In the genomic region with DNA sequence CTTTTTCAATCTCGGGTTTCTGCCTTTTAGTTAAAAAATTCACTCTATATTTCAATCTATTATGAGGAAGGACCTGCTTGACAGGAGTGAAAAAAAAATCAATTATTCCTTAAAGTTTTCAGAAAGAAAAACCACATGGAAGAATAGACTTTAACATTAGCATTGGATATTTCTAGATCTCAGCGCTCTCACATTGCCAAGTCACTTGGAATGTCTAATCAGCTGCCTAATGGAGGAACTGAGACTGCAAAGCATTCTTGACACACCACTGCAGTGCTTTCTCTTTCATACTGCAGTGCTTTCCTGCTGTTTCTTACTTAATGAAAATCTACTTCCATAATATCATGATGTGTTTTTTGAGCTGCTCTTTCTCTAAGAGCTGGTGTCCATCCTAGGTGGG, we compare ENCODE assay signal across 8 cellular contexts. TPM values are rescaled to one million over a fixed set of nuclear protein-coding genes. Genes with fewer than 3 reads are reported as not detected.
DNase-seq lines count a peak whose midpoint lies in the region; ATAC-seq lines count a peak whose summit lies in the region.

No MANE protein-coding gene starts in this region.

- DNase-seq in activated CD4-positive, alpha-beta T cell treated with anti-CD3 and anti-CD28 coated beads, Interleukin-2, amount 10 ng/mL, durations not matched to agents 7 days and 5 days, result no peak
- no peak for DNase-seq in activated CD4-positive, alpha-beta T cell treated with anti-CD3 and anti-CD28 coated beads for 1 hour
- peak; percentile 46 for DNase-seq in left kidney (ENCODE audit: low read depth, low spot score)
- no peak for DNase-seq in activated gamma-delta T cell (lab: John Stamatoyannopoulos, UW)
- DNase-seq in NCI-H1105 treated with DMSO at 0.1 percent for 48 hours (lab: John Stamatoyannopoulos, UW), result no peak

- peaks cover 59% of the 10 kb centered on the region for H3K4me1 Mint-ChIP-seq in activated CD4-positive, alpha-beta T cell treated with anti-CD3 and anti-CD28 coated beads, Interleukin-2, amount 10 ng/mL, durations not matched to agents 7 days and 5 days
- peaks cover 43% of the 10 kb centered on the region for H3K4me1 Mint-ChIP-seq in activated T-helper 17 cell treated with anti-CD3 and anti-CD28 coated beads, Interleukin-2, amount 50 U/mL, for 72 hours

- H3K36me3 Mint-ChIP-seq in activated CD4-positive, alpha-beta T cell treated with anti-CD3 and anti-CD28 coated beads, Interleukin-2, amount 10 ng/mL, durations not matched to agents 7 days and 5 days (ENCODE audit: low read depth), result peaks cover 11% of the 10 kb centered on the region
- H3K36me3 Mint-ChIP-seq in activated T-helper 17 cell treated with anti-CD3 and anti-CD28 coated beads, Interleukin-2, amount 50 U/mL, for 72 hours (ENCODE audit: low read depth), result no peaks in the 10 kb centered on the region

- CTCF ChIA-PET in activated CD4-positive, alpha-beta T cell treated with anti-CD3 and anti-CD28 coated beads, Interleukin-2, amount 10 ng/mL, durations not matched to agents 7 days and 5 days (lab: Charles Lee), result interaction anchor here (1.2 to 2.4 kb wide), 5 partner anchors 16 to 302 kb away, joined by 3 to 11 read pairs (median 3); a partner anchor contains a TSS

- no peaks in the 10 kb centered on the region for H3K36me3 ChIP-seq in urinary bladder (ENCODE audit: insufficient read depth)

- H3K4me3 Mint-ChIP-seq in activated CD4-positive, alpha-beta T cell treated with anti-CD3 and anti-CD28 coated beads, Interleukin-2, amount 10 ng/mL, durations not matched to agents 7 days and 5 days, result peak overlapping the region; percentile 30
- H3K4me3 Mint-ChIP-seq in activated T-helper 17 cell treated with anti-CD3 and anti-CD28 coated beads, Interleukin-2, amount 50 U/mL, for 72 hours, result peak overlapping the region; percentile 78

- WGBS in urinary bladder, result 37% methylated on average over 2 of the region's 2 CpGs

- POLR2A ChIA-PET in activated CD4-positive, alpha-beta T cell treated with anti-CD3 and anti-CD28 coated beads, Interleukin-2, amount 10 ng/mL, durations not matched to agents 7 days and 5 days (lab: Charles Lee), result no interaction called here

- H3K4me3 ChIP-seq in urinary bladder (ENCODE audit: low read depth, low read length), result no peak overlapping the region

- no peaks in the 10 kb centered on the region for H3K9me3 Mint-ChIP-seq in activated CD4-positive, alpha-beta T cell treated with anti-CD3 and anti-CD28 coated beads, Interleukin-2, amount 10 ng/mL, durations not matched to agents 7 days and 5 days
- no peaks in the 10 kb centered on the region for H3K9me3 Mint-ChIP-seq in activated T-helper 17 cell treated with anti-CD3 and anti-CD28 coated beads, Interleukin-2, amount 50 U/mL, for 72 hours

- H3K4me1 ChIP-seq in urinary bladder (ENCODE audit: insufficient read depth), result no peaks in the 10 kb centered on the region

- H3K27me3 Mint-ChIP-seq in activated CD4-positive, alpha-beta T cell treated with anti-CD3 and anti-CD28 coated beads, Interleukin-2, amount 10 ng/mL, durations not matched to agents 7 days and 5 days, result no peaks in the 10 kb centered on the region
- H3K27me3 Mint-ChIP-seq in activated T-helper 17 cell treated with anti-CD3 and anti-CD28 coated beads, Interleukin-2, amount 50 U/mL, for 72 hours, result no peaks in the 10 kb centered on the region

- peak overlapping the region; percentile 14 for H3K27ac ChIP-seq in urinary bladder (ENCODE audit: low read depth)

- H3K27ac Mint-ChIP-seq in activated CD4-positive, alpha-beta T cell treated with anti-CD3 and anti-CD28 coated beads, Interleukin-2, amount 10 ng/mL, durations not matched to agents 7 days and 5 days, result peak overlapping the region; percentile 67
- peak overlapping the region; percentile 81 for H3K27ac Mint-ChIP-seq in activated T-helper 17 cell treated with anti-CD3 and anti-CD28 coated beads, Interleukin-2, amount 50 U/mL, for 72 hours

- ATAC-seq in HG03039 (IDR thresholded peaks at IDR 0.05; ENCODE audit: unreplicated experiment), result peak; percentile 49
- ATAC-seq in activated T-helper 17 cell treated with anti-CD3 and anti-CD28 coated beads, Interleukin-2, amount 50 U/mL, for 72 hours (replicated peaks), result peak; percentile 57

RNA-seq across cellular contexts. Expression of a gene that starts 20.4 kb away (rescaled TPM):
- total RNA-seq in activated CD4-positive, alpha-beta T cell treated with anti-CD3 and anti-CD28 coated beads, Interleukin-2, amount 10 ng/mL, durations not matched to agents 7 days and 5 days, result 100 to 1,000 TPM; 189 to 190 TPM
- total RNA-seq in activated T-helper 17 cell treated with anti-CD3 and anti-CD28 coated beads, Interleukin-2, amount 50 U/mL, for 72 hours, result 100 to 1,000 TPM; 141 to 247 TPM
- total RNA-seq in urinary bladder, result 45.8 TPM
- 48.8 TPM for polyA plus RNA-seq in urinary bladder

RNA-seq across cellular contexts. Expression of a gene that starts 57.0 kb away (rescaled TPM):
- 10 to 100 TPM; 21.2 to 22.8 TPM for total RNA-seq in activated CD4-positive, alpha-beta T cell treated with anti-CD3 and anti-CD28 coated beads, Interleukin-2, amount 10 ng/mL, durations not matched to agents 7 days and 5 days
- 1 to 10 TPM; 5.7 to 9.2 TPM for total RNA-seq in activated T-helper 17 cell treated with anti-CD3 and anti-CD28 coated beads, Interleukin-2, amount 50 U/mL, for 72 hours
- total RNA-seq in urinary bladder, result 15.4 TPM
- polyA plus RNA-seq in urinary bladder, result 12.1 TPM
